In genomic region chr16:73240928-73241327, GRCh38 we compare ENCODE assay signal across 21 cellular contexts.
"Had no signal": no experiment of that assay in that cellular context is flagged by ENCODE, and none has a peak within 500 bp of the region (broad histone marks: within the 10 kb centered on the region; RNA-seq: fewer than 3 reads in every experiment).

No MANE protein-coding gene starts in this region.

- H3K27ac ChIP-seq: RWPE1 had no signal

- H3K4me1 Mint-ChIP-seq: T-cell had no signal

- H3K27ac Mint-ChIP-seq: T-cell; T-helper 1 cell treated with Interleukin-12 subunit alpha and Interleukin-12 subunit beta and Interleukin-4 antibody, amounts not matched to agents 30 μg/mL and 1 μg/mL, for 36 hours had no signal

- H3K36me3 Mint-ChIP-seq: T-cell had no signal

- H3K4me3 Mint-ChIP-seq: T-cell; T-helper 1 cell treated with Interleukin-12 subunit alpha and Interleukin-12 subunit beta and Interleukin-4 antibody, amounts not matched to agents 30 μg/mL and 1 μg/mL, for 36 hours had no signal

- H3K9me3 Mint-ChIP-seq: T-helper 1 cell treated with Interleukin-12 subunit alpha and Interleukin-12 subunit beta and Interleukin-4 antibody, amounts not matched to agents 30 μg/mL and 1 μg/mL, for 36 hours had no signal

- DNase-seq: KBM-7; MV-4-11; NCI-H1048; NCI-H146; NCI-H1694 treated with DMSO at 0.1 percent for 48 hours; NCI-H1930; NCI-H2081; NCI-H2107; NCI-H2227 treated with DMSO at 0.1 percent for 48 hours; NCI-H510A; NCI-H524 treated with DMSO at 0.1 percent for 48 hours; NCI-H69; NK-92 treated with Interleukin-12 subunit alpha and Interleukin-12 subunit beta, amount 100 ng/mL, for 24 hours; PC-3; SHP77; SK-N-SH; SW 1271; T-cell had no signal

- ATAC-seq: Panc1, PC-3, T-cell had no signal

- H3K9me3 ChIP-seq: SK-N-SH had no signal
